Comparison of ENCODE assay signal across 1 cellular context in the genomic region with DNA sequence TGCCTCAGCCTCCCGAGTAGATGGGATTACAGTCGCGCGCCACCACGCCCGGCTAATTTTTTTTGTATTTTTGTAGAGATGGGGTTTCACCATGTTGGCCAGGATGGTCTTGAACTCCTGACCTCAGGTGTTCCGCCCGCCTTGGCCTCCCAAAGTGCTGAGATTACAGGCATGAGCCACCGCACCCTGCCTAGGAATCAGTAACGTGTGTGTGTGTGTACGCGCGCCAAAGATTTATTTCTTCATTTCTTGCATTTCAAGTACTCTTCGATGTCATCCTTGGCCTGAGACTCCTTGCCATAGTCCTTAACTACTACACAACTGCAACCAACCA.
A peak's percentile ranks its signal among the peaks of the same experiment; 100 is the strongest.
TF ChIP-seq lines count a peak whose summit lies in the region.

No MANE protein-coding gene starts in this region.

TF ChIP-seq in HepG2, 621 proteins besides CTCF, POLR2A, EP300 and RAD21:
- 0 out of 2 replicates have a peak, but pooled peaks have one; percentile 4 for TF ChIP-seq PHF21A (CRISPR knock-in tag; IDR thresholded peaks at IDR 0.05)
- TF ChIP-seq ZNF121 (CRISPR knock-in tag; IDR thresholded peaks at IDR 0.05), result peak; percentile 6; the same call in 1 of the 2 replicates
- TF ChIP-seq RORA (CRISPR knock-in tag; IDR thresholded peaks at IDR 0.05), result 0 out of 2 replicates have a peak, but pooled peaks have one; percentile 56
